Comparison of ENCODE assay signal across 1 cellular context in genomic region chr6:36980876-36981619, GRCh38.
TF ChIP-seq lines count a peak whose summit lies in the region.

No MANE protein-coding gene starts in this region.

TF ChIP-seq in GM23338, 12 proteins besides CTCF, POLR2A, EP300 and RAD21 (continued from another document):
- TF ChIP-seq NANOG (IDR thresholded peaks at IDR 0.05; ENCODE audit: borderline replicate concordance) (no peak), ZNF331 (CRISPR knock-in tag; IDR thresholded peaks at IDR 0.05; ENCODE audit: low read depth) (no peak), JUNB (IDR thresholded peaks at IDR 0.05; ENCODE audit: unreplicated experiment) (no peak), ZNF462 (CRISPR knock-in tag; IDR thresholded peaks at IDR 0.05) (no peak)
